In the genomic region with DNA sequence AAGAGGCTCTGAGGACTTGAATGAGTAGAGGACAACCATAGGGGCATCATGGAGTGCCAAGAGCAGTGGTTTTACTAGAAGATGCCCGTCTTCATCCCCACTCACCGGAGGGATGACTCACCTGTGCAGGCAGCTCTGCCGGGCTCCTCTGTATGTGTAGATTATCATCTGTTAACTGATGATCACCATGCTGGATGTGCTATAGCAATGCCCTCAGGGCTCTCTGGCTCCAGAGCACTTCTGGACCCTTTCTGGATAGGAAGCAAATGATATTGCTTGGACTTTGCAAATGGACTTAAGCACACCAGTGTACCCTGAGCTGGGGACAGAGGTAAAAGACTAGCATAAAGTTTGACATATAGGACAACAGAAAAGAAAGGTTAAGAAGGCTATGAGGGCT, we compare ENCODE assay signal across 20 cellular contexts. TPM values are rescaled to one million over a fixed set of nuclear protein-coding genes. Genes with fewer than 3 reads are reported as not detected.
A peak's percentile ranks its signal among the peaks of the same experiment; 100 is the strongest.
DNase-seq lines count a peak whose midpoint lies in the region; FAIRE-seq and TF ChIP-seq lines count a peak whose summit lies in the region.
"Had no signal": no experiment of that assay in that cellular context is flagged by ENCODE, and none has a peak within 500 bp of the region (broad histone marks: within the 10 kb centered on the region; RNA-seq: fewer than 3 reads in every experiment).

No MANE protein-coding gene starts in this region.

- H3K4me1 Mint-ChIP-seq in CD14-positive monocyte, result peaks cover 20% of the 10 kb centered on the region
- H3K4me1 Mint-ChIP-seq in activated naive CD8-positive, alpha-beta T cell treated with anti-CD3 and anti-CD28 coated beads for 36 hours, result peaks cover 34% of the 10 kb centered on the region
- H3K4me1 Mint-ChIP-seq: H9 had no signal

- in situ Hi-C loops in GM23248 (cut with MboI), result no loop called here

- peaks cover 23% of the 10 kb centered on the region for H3K4me1 ChIP-seq in GM23248 (ENCODE audit: insufficient read depth)
- H3K4me1 ChIP-seq in stomach, result peaks cover 9 to 41% (median 20%) of the 10 kb centered on the region in 4 donors
- H3K4me1 ChIP-seq: testis had no signal

- intact Hi-C loops in stomach (cut with DNase I; ENCODE audit: low total_unique reads), result no loop called here
- intact Hi-C loops in CD14-positive monocyte (cut with micrococcal nuclease), result no loop called here

- no peak overlapping the region for H2AFZ ChIP-seq in GM23248

- H3K9me2 ChIP-seq in GM23248 (ENCODE audit: insufficient read depth), result no peaks in the 10 kb centered on the region

- no peaks in the 10 kb centered on the region for H3K79me2 ChIP-seq in GM23248 (ENCODE audit: insufficient read depth)

- no peaks in the 10 kb centered on the region for H4K20me1 ChIP-seq in GM23248 (ENCODE audit: insufficient read depth)

- H3K27ac Mint-ChIP-seq in CD14-positive monocyte, result no peak overlapping the region
- no peak overlapping the region for H3K27ac Mint-ChIP-seq in activated naive CD8-positive, alpha-beta T cell treated with anti-CD3 and anti-CD28 coated beads for 36 hours
- H3K27ac Mint-ChIP-seq: activated CD8-positive, alpha-beta memory T cell treated with anti-CD3 and anti-CD28 coated beads, Interleukin-2, amount 10 ng/mL, durations not matched to agents 7 days and 5 days; H9; memory B cell had no signal

- no peak overlapping the region for H3K4me3 ChIP-seq in GM23248
- H3K4me3 ChIP-seq in stomach, result no peak overlapping the region
- H3K4me3 ChIP-seq in H7 (ENCODE audit: insufficient read depth, low read depth, low read length), result no peak overlapping the region
- H3K4me3 ChIP-seq: colonic mucosa, testis had no signal

- peaks cover 14% of the 10 kb centered on the region for H3F3A ChIP-seq in GM23248 (ENCODE audit: insufficient read depth)

- no peaks in the 10 kb centered on the region for H3K9me3 ChIP-seq in GM23248 (ENCODE audit: low read depth)
- no peaks in the 10 kb centered on the region for H3K9me3 ChIP-seq in stomach
- H3K9me3 ChIP-seq: colonic mucosa, testis had no signal

- H3K9me3 Mint-ChIP-seq in CD14-positive monocyte, result peaks cover 0 to 9% (median 3%) of the 10 kb centered on the region in 7 donors
- peaks cover 11% of the 10 kb centered on the region for H3K9me3 Mint-ChIP-seq in activated naive CD8-positive, alpha-beta T cell treated with anti-CD3 and anti-CD28 coated beads for 36 hours
- H3K9me3 Mint-ChIP-seq: H9, memory B cell had no signal

- no peak overlapping the region for H3K27ac ChIP-seq in GM23248
- peak overlapping the region; percentile 6 to 84 (median 73) for H3K27ac ChIP-seq in stomach
- H3K27ac ChIP-seq: testis had no signal

- no peak overlapping the region for H3K9ac ChIP-seq in GM23248

- no peaks in the 10 kb centered on the region for H3K36me3 Mint-ChIP-seq in CD14-positive monocyte
- peaks cover 10% of the 10 kb centered on the region for H3K36me3 Mint-ChIP-seq in activated naive CD8-positive, alpha-beta T cell treated with anti-CD3 and anti-CD28 coated beads for 36 hours
- H3K36me3 Mint-ChIP-seq: memory B cell had no signal

- no peak for FAIRE-seq in RCC 7860 (lab: Jason Lieb, UNC)

- H3K27me3 ChIP-seq in GM23248 (replicated peaks; ENCODE audit: insufficient read depth) (no peaks in the 10 kb centered on the region), stomach (no peaks in the 10 kb centered on the region), H7 (ENCODE audit: control insufficient read depth, insufficient read depth, low read length) (no peaks in the 10 kb centered on the region)
- H3K27me3 ChIP-seq: colonic mucosa, testis had no signal

- H3K27me3 Mint-ChIP-seq in CD14-positive monocyte (ENCODE audit: low read depth in 3 of 3), result no peaks in the 10 kb centered on the region
- no peaks in the 10 kb centered on the region for H3K27me3 Mint-ChIP-seq in activated naive CD8-positive, alpha-beta T cell treated with anti-CD3 and anti-CD28 coated beads for 36 hours
- H3K27me3 Mint-ChIP-seq: activated CD8-positive, alpha-beta memory T cell treated with anti-CD3 and anti-CD28 coated beads, Interleukin-2, amount 10 ng/mL, durations not matched to agents 7 days and 5 days; memory B cell had no signal

- DNase-seq in GM23248 (peak; percentile 35), RCC 7860 (ENCODE audit: low spot score) (peak; percentile 33), glomerular visceral epithelial cell (ENCODE audit: extremely low spot score) (peak; percentile 22), stomach (no peak), CD14-positive monocyte (ENCODE audit: low spot score) (no peak), H7 (no peak)
- no peak for DNase-seq in activated naive CD8-positive, alpha-beta T cell treated with anti-CD3 and anti-CD28 coated beads for 36 hours
- DNase-seq: activated CD8-positive, alpha-beta memory T cell treated with anti-CD3 and anti-CD28 coated beads, Interleukin-2, amount 10 ng/mL, durations not matched to agents 7 days and 5 days; colonic mucosa; H9; Kasumi-1; NCI-H1105; NCI-H2081; NCI-H446; NK-92 treated with Interleukin-12 subunit alpha and Interleukin-12 subunit beta, amount 100 ng/mL, for 24 hours; right cardiac atrium; RPMI8226; testis had no signal

- no peak overlapping the region for H3K4me2 ChIP-seq in GM23248 (ENCODE audit: unreplicated experiment)

- TF ChIP-seq EP300 in stomach (IDR thresholded peaks at IDR 0.05), result no peak

- TF ChIP-seq CTCF in stomach (IDR thresholded peaks at IDR 0.05), result no peak
- no peak for TF ChIP-seq CTCF in CD14-positive monocyte (IDR thresholded peaks at IDR 0.05)

- 66 to 73% methylated on average over 3 of the region's 3 CpGs for WGBS in GM23248 (ENCODE audit: low coverage in 1 of 2, low lambda C conversion rate in 2 of 2, missing lambda C conversion rate in 2 of 2), 2 experiments
- WGBS in stomach, 5 donors, result 75 to 79% (median 77%) methylated on average over 3 of the region's 3 CpGs

- TF ChIP-seq POLR2A in stomach (IDR thresholded peaks at IDR 0.05), result no peak

- H3K4me3 Mint-ChIP-seq in CD14-positive monocyte, result no peak overlapping the region
- H3K4me3 Mint-ChIP-seq in activated naive CD8-positive, alpha-beta T cell treated with anti-CD3 and anti-CD28 coated beads for 36 hours, result no peak overlapping the region
- H3K4me3 Mint-ChIP-seq: activated CD8-positive, alpha-beta memory T cell treated with anti-CD3 and anti-CD28 coated beads, Interleukin-2, amount 10 ng/mL, durations not matched to agents 7 days and 5 days; brain; H9; memory B cell had no signal

- H3K36me3 ChIP-seq in GM23248 (ENCODE audit: low read depth), result no peaks in the 10 kb centered on the region
- no peaks in the 10 kb centered on the region for H3K36me3 ChIP-seq in stomach
- no peaks in the 10 kb centered on the region for H3K36me3 ChIP-seq in H7 (replicated peaks; ENCODE audit: control insufficient read depth, insufficient read depth, low read length)
- H3K36me3 ChIP-seq: colonic mucosa had no signal

RNA-seq across cellular contexts. Expression of a gene that starts 10.2 kb away (rescaled TPM):
- 179 and 188 TPM in 2 replicates for total RNA-seq in GM23248 (2014; rRNA removed; shearing (Covaris generic))
- polyA plus RNA-seq in GM23248 (2016; fragmentation: Nextera tagmentation; extraction: Ambion mirVana), result 134 and 135 TPM in 2 replicates
- 100 to 1,000 TPM in 2 of 5 donors, 10 to 100 TPM in 3; 59.1 to 115 (median 89.3) TPM for total RNA-seq in stomach
- polyA plus RNA-seq in stomach, result 10 to 100 TPM; 13.7 to 44.1 (median 27.4) TPM
- polyA plus RNA-seq in CD14-positive monocyte, result 10 to 100 TPM; 46.6 to 60.3 TPM
- total RNA-seq in H7 (2014; rRNA removed; shearing (Covaris generic)), result 4.3 and 6.4 TPM in 2 replicates
- total RNA-seq in activated naive CD8-positive, alpha-beta T cell treated with anti-CD3 and anti-CD28 coated beads for 36 hours, result 10 to 100 TPM; 64.1 to 65.1 TPM

Comparison
In these comparisons a context has a peak if more than half of its experiments do, and no peak if none do; other contexts are left out.
1. DNase-seq: peak in GM23248 (single experiment), RCC 7860 (single experiment) and glomerular visceral epithelial cell (single experiment); none in stomach (single experiment), CD14-positive monocyte (single experiment), H7 (single experiment) and activated naive CD8-positive, alpha-beta T cell treated with anti-CD3 and anti-CD28 coated beads for 36 hours (single experiment).